2 cellular contexts compared by ENCODE assay signal in the genomic region with DNA sequence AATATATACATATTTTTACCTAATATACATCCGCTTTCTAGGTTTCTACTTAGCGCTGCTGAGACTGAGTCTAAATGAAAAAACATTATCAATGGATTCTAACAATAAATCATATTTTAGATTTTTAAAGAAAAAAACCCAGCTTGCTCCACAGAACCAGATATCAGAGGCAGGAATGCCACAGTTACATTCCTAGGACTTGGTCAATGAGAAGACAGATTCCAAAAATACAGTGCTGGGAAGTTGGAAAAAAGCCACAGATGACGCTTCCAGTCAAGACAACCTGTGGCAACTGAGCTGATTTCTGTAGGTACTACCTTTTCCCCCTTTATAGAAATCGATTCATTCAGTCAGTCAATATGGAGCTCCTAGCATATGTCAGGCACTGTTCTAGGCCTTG.
TF ChIP-seq lines count a peak whose summit lies in the region.

No MANE protein-coding gene starts in this region.

TF ChIP-seq in GM12878, 131 proteins besides CTCF, POLR2A, EP300 and RAD21:
- TF ChIP-seq TCF3 (IDR thresholded peaks at IDR 0.05; ENCODE audit: borderline replicate concordance, insufficient read depth, low read depth, low read length), result no peak
- TF ChIP-seq, protein P1, sequence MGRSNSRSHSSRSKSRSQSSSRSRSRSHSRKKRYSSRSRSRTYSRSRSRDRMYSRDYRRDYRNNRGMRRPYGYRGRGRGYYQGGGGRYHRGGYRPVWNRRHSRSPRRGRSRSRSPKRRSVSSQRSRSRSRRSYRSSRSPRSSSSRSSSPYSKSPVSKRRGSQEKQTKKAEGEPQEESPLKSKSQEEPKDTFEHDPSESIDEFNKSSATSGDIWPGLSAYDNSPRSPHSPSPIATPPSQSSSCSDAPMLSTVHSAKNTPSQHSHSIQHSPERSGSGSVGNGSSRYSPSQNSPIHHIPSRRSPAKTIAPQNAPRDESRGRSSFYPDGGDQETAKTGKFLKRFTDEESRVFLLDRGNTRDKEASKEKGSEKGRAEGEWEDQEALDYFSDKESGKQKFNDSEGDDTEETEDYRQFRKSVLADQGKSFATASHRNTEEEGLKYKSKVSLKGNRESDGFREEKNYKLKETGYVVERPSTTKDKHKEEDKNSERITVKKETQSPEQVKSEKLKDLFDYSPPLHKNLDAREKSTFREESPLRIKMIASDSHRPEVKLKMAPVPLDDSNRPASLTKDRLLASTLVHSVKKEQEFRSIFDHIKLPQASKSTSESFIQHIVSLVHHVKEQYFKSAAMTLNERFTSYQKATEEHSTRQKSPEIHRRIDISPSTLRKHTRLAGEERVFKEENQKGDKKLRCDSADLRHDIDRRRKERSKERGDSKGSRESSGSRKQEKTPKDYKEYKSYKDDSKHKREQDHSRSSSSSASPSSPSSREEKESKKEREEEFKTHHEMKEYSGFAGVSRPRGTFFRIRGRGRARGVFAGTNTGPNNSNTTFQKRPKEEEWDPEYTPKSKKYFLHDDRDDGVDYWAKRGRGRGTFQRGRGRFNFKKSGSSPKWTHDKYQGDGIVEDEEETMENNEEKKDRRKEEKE (IDR thresholded peaks at IDR 0.05), result no peak
- no peak for TF ChIP-seq MEF2B (IDR thresholded peaks at IDR 0.05; ENCODE audit: partially characterized antibody, poor library complexity, severe bottlenecking)
TF ChIP-seq in GM12878: peak in this region for 0.

TF ChIP-seq in HepG2, 621 proteins besides CTCF, POLR2A, EP300 and RAD21:
- TF ChIP-seq PLRG1 (conservative IDR thresholded peaks at IDR 0.05) (no peak), ZNF556 (CRISPR knock-in tag; IDR thresholded peaks at IDR 0.05; ENCODE audit: borderline replicate concordance) (no peak), NRL (CRISPR knock-in tag; IDR thresholded peaks at IDR 0.05; ENCODE audit: borderline replicate concordance) (no peak), ZNF720 (CRISPR knock-in tag; IDR thresholded peaks at IDR 0.05) (no peak), ZNF564 (CRISPR knock-in tag; IDR thresholded peaks at IDR 0.05) (no peak), ZNF138 (CRISPR knock-in tag; IDR thresholded peaks at IDR 0.05; ENCODE audit: low read depth) (no peak), ELF1 (CRISPR knock-in tag; IDR thresholded peaks at IDR 0.05) (no peak), KLF6 (CRISPR knock-in tag; IDR thresholded peaks at IDR 0.05) (no peak), ZNF180 (CRISPR knock-in tag; IDR thresholded peaks at IDR 0.05; ENCODE audit: borderline replicate concordance, low read depth) (no peak), ZNF713 (CRISPR knock-in tag; IDR thresholded peaks at IDR 0.05) (no peak), ATAD3A (CRISPR knock-in tag; IDR thresholded peaks at IDR 0.05) (no peak), XRCC5 (optimal IDR thresholded peaks at IDR 0.05; ENCODE audit: low read length) (no peak)
- TF ChIP-seq, protein P2, sequence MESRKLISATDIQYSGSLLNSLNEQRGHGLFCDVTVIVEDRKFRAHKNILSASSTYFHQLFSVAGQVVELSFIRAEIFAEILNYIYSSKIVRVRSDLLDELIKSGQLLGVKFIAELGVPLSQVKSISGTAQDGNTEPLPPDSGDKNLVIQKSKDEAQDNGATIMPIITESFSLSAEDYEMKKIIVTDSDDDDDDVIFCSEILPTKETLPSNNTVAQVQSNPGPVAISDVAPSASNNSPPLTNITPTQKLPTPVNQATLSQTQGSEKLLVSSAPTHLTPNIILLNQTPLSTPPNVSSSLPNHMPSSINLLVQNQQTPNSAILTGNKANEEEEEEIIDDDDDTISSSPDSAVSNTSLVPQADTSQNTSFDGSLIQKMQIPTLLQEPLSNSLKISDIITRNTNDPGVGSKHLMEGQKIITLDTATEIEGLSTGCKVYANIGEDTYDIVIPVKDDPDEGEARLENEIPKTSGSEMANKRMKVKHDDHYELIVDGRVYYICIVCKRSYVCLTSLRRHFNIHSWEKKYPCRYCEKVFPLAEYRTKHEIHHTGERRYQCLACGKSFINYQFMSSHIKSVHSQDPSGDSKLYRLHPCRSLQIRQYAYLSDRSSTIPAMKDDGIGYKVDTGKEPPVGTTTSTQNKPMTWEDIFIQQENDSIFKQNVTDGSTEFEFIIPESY (CRISPR knock-in tag; IDR thresholded peaks at IDR 0.05), result no peak
